11 cellular contexts compared by ENCODE assay signal in the genomic region with DNA sequence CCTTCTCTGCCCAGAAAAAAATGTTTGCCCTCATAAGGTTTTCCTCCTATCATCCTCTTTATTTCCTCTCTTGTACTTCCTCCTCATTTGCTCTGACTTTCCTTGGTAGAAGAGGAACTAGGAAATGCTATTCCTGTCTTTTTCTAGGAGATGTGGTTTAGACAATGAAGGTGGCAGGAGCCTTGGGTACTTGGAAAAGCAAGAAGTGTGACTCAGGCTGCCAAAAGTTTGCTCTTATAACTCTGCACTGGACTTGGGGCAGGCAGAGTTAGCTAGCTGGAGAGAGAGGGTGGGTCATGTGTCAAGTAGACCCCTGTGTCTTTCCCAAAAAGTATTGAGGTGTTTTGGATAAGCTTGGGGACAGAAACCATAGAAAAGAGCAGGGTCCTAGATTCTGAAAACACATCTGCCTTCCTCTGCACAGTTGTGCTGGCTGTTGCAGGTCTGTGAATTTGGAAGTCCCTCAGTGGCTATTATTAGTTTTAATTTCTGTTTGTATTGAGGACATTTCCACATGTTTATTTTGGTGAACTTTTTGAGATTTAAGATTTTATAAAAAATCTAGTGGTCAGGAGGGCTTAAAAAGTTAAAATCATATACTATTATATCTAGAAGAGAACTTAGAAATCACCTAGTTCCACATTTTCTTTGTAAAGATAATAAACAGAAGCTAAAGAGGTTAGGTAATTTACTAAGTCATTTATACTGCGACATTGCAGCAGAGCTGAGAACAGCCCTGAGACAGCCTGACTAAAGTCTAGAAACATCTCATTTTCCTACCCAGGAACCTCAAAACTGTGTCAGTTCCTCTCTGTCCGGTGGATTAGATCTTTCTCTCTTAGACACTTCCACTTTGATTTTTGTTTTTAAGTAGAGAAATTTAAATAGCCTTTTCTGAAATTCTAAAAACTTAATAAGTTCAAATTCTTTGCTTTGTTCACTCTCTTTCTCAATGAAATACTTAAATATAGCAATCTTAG. TPM values are rescaled to one million over a fixed set of nuclear protein-coding genes. Genes with fewer than 3 reads are reported as not detected.
DNase-seq lines count a peak whose midpoint lies in the region; ATAC-seq and TF ChIP-seq lines count a peak whose summit lies in the region.
"Had no signal": no experiment of that assay in that cellular context is flagged by ENCODE, and none has a peak within 500 bp of the region (broad histone marks: within the 10 kb centered on the region; RNA-seq: fewer than 3 reads in every experiment).

No MANE protein-coding gene starts in this region.

- no peaks in the 10 kb centered on the region for H3K27me3 ChIP-seq in gastroesophageal sphincter

- ATAC-seq in GM18873 (IDR thresholded peaks at IDR 0.05; ENCODE audit: low FRiP score, unreplicated experiment) = peak; percentile 94
- peak; percentile 96 for ATAC-seq in GM21529 (IDR thresholded peaks at IDR 0.05; ENCODE audit: unreplicated experiment)
- peak; percentile 98 for ATAC-seq in HG03159 (IDR thresholded peaks at IDR 0.05; ENCODE audit: unreplicated experiment)
- ATAC-seq in gastroesophageal sphincter = no peak
- ATAC-seq: K562 had no signal

- TF ChIP-seq EP300 in gastroesophageal sphincter (IDR thresholded peaks at IDR 0.05) = no peak

- no peak for TF ChIP-seq CTCF in gastroesophageal sphincter (IDR thresholded peaks at IDR 0.05)

- no peak overlapping the region for H3K27ac ChIP-seq in gastroesophageal sphincter

- H3K4me1 ChIP-seq in gastroesophageal sphincter = no peaks in the 10 kb centered on the region

- TF ChIP-seq POLR2A in gastroesophageal sphincter (IDR thresholded peaks at IDR 0.05) = no peak

- peak; percentile 48 for DNase-seq in medulla oblongata (ENCODE audit: extremely low spot score)
- DNase-seq in activated effector memory CD4-positive, alpha-beta T cell treated with anti-CD3 and anti-CD28 coated beads, Interleukin-2, amount 50 U/mL, for 16 hours = no peak
- DNase-seq in stimulated activated CD4-positive, alpha-beta T cell treated with anti-CD3 and anti-CD28 coated beads, Interleukin-4, amount 100 ng/mL, for 24 hours = no peak
- DNase-seq in NCI-H226 = no peak
- DNase-seq: amniotic stem cell had no signal

- H3K9me3 ChIP-seq in gastroesophageal sphincter = no peaks in the 10 kb centered on the region

- 74 to 76% methylated on average over 2 of the region's 2 CpGs for WGBS in gastroesophageal sphincter (ENCODE audit: low coverage in 1 of 2), 2 donors

- H3K4me3 ChIP-seq in gastroesophageal sphincter = no peak overlapping the region
- H3K4me3 ChIP-seq: K562, lung had no signal

- H3K36me3 ChIP-seq in gastroesophageal sphincter = peaks cover 0 to 79% of the 10 kb centered on the region in 2 donors

RNA-seq across cellular contexts. Expression of a gene that starts 16.0 kb away (rescaled TPM):
- total RNA-seq in gastroesophageal sphincter = 10 to 100 TPM; 10.6 to 18.5 (median 15.5) TPM
